In the genomic region with DNA sequence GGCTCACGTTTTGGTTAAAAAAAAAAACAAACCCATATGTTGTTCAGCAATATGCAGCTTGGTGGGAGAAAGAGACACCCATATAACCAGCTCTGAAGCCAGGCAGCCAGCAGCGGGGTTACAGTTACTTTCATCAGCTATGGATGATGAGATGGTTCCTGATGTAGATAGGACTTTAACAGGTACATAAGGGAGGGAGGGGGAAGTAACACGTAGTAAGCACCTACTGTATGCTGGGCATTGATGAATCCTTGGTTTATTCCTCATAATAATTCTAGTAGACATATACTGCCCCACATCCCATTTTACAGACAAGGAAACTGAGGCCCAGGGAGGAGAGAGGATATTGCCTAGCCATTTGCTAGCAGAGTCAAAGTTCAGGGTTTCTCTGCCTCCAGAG, we compare ENCODE assay signal across 23 cellular contexts. TPM values are rescaled to one million over a fixed set of nuclear protein-coding genes. Genes with fewer than 3 reads are reported as not detected.
DNase-seq lines count a peak whose midpoint lies in the region; ATAC-seq and TF ChIP-seq lines count a peak whose summit lies in the region.
"Had no signal": no experiment of that assay in that cellular context is flagged by ENCODE, and none has a peak within 500 bp of the region (broad histone marks: within the 10 kb centered on the region; RNA-seq: fewer than 3 reads in every experiment).

No MANE protein-coding gene starts in this region.

- DNase-seq in NCI-H82 (lab: John Stamatoyannopoulos, UW) (peak; percentile 60), NCI-H82 treated with DMSO at 0.1 percent for 48 hours (lab: John Stamatoyannopoulos, UW; ENCODE audit: unreplicated experiment) (no peak), chondrocyte (ENCODE audit: low spot score) (no peak), lower lobe of right lung (no peak), NCI-H524 treated with DMSO at 0.1 percent for 48 hours (lab: John Stamatoyannopoulos, UW) (no peak), DMS79 treated with DMSO at 0.1 percent for 48 hours (lab: John Stamatoyannopoulos, UW) (no peak)
- DNase-seq: 8988T; activated CD4-positive, CD25-positive, alpha-beta regulatory T cell; activated CD8-positive, alpha-beta T cell treated with anti-CD3 and anti-CD28 coated beads, Interleukin-2, amount 10 ng/mL, durations not matched to agents 7 days and 5 days; activated naive CD4-positive, alpha-beta T cell treated with anti-CD3 and anti-CD28 coated beads, Interleukin-2, amount 10 ng/mL, durations not matched to agents 7 days and 5 days; activated T-cell treated with anti-CD3 and anti-CD28 coated beads, Interleukin-2, amount 50 U/mL, for 4 hours; cortex of kidney; foreskin melanocyte; NCI-H1105 treated with DMSO at 0.1 percent for 48 hours; stimulated activated CD4-positive, alpha-beta T cell treated with anti-CD3 and anti-CD28 coated beads, Interleukin-2, amount 100 ng/mL, for 24 hours; stimulated activated naive CD4-positive, alpha-beta T cell treated with Interleukin-2 at 50 U/mL for 16 hours; upper lobe of left lung had no signal

- TF ChIP-seq CTCF in chondrocyte (IDR thresholded peaks at IDR 0.05) (no peak), lower lobe of right lung (IDR thresholded peaks at IDR 0.05) (no peak)

- H3K9me3 ChIP-seq in lower lobe of right lung, result peaks cover 10% of the 10 kb centered on the region
- H3K9me3 ChIP-seq: neutrophil had no signal

- H3K4me1 Mint-ChIP-seq in chondrocyte (ENCODE audit: low read depth), result peaks cover 25% of the 10 kb centered on the region
- H3K4me1 Mint-ChIP-seq: activated naive CD4-positive, alpha-beta T cell treated with anti-CD3 and anti-CD28 coated beads, Interleukin-2, amount 10 ng/mL, durations not matched to agents 7 days and 5 days had no signal

- H3K4me3 ChIP-seq in lower lobe of right lung, result no peak overlapping the region
- H3K4me3 ChIP-seq: upper lobe of left lung had no signal

- H3K9me3 Mint-ChIP-seq in chondrocyte (ENCODE audit: low read depth), result peaks cover 12% of the 10 kb centered on the region

- ATAC-seq in lower lobe of right lung, result no peak
- no peak for ATAC-seq in HG02870 (IDR thresholded peaks at IDR 0.05; ENCODE audit: unreplicated experiment)
- ATAC-seq: activated CD8-positive, alpha-beta T cell treated with anti-CD3 and anti-CD28 coated beads, Interleukin-2, amount 10 ng/mL, durations not matched to agents 7 days and 5 days; activated T-cell treated with anti-CD3 and anti-CD28 coated beads, Interleukin-2, amount 50 U/mL, for 4 hours; Panc1 had no signal

- H3K36me3 Mint-ChIP-seq in chondrocyte (ENCODE audit: low read depth), result peaks cover 4% of the 10 kb centered on the region
- H3K36me3 Mint-ChIP-seq: activated naive CD4-positive, alpha-beta T cell treated with anti-CD3 and anti-CD28 coated beads, Interleukin-2, amount 10 ng/mL, durations not matched to agents 7 days and 5 days had no signal

- peak overlapping the region; percentile 5 for H3K27ac ChIP-seq in lower lobe of right lung
- H3K27ac ChIP-seq in temporal lobe (ENCODE audit: low read depth, low read length), result peak overlapping the region; percentile 41
- H3K27ac ChIP-seq: neutrophil had no signal

- H3K36me3 ChIP-seq in lower lobe of right lung, result no peaks in the 10 kb centered on the region
- H3K36me3 ChIP-seq: neutrophil, upper lobe of left lung had no signal

- H3K4me1 ChIP-seq in lower lobe of right lung, result peaks cover 19% of the 10 kb centered on the region

- no peaks in the 10 kb centered on the region for H3K27me3 Mint-ChIP-seq in chondrocyte (ENCODE audit: low read depth)

- intact Hi-C loops in lower lobe of right lung (cut with DNase I), result no loop called here

- no peaks in the 10 kb centered on the region for H3K27me3 ChIP-seq in lower lobe of right lung (ENCODE audit: low read depth)
- H3K27me3 ChIP-seq: neutrophil, upper lobe of left lung had no signal

- H3K27ac Mint-ChIP-seq in chondrocyte (ENCODE audit: unreplicated experiment), result peak overlapping the region; percentile 79
- H3K27ac Mint-ChIP-seq: activated CD8-positive, alpha-beta T cell treated with anti-CD3 and anti-CD28 coated beads, Interleukin-2, amount 10 ng/mL, durations not matched to agents 7 days and 5 days; activated naive CD4-positive, alpha-beta T cell treated with anti-CD3 and anti-CD28 coated beads, Interleukin-2, amount 10 ng/mL, durations not matched to agents 7 days and 5 days had no signal

- H3K4me3 Mint-ChIP-seq in chondrocyte (ENCODE audit: unreplicated experiment), result no peak overlapping the region
- H3K4me3 Mint-ChIP-seq: activated CD8-positive, alpha-beta T cell treated with anti-CD3 and anti-CD28 coated beads, Interleukin-2, amount 10 ng/mL, durations not matched to agents 7 days and 5 days; activated naive CD4-positive, alpha-beta T cell treated with anti-CD3 and anti-CD28 coated beads, Interleukin-2, amount 10 ng/mL, durations not matched to agents 7 days and 5 days; activated T-cell treated with anti-CD3 and anti-CD28 coated beads, Interleukin-2, amount 50 U/mL, for 4 hours had no signal

RNA-seq across cellular contexts. Expression of gene SLC1A7, which starts 2.0 kb away (rescaled TPM):
- total RNA-seq in chondrocyte, result not detected in 3 replicates
- 0.68 TPM for total RNA-seq in lower lobe of right lung
- total RNA-seq in temporal lobe, result not detected
- total RNA-seq: activated CD8-positive, alpha-beta T cell treated with anti-CD3 and anti-CD28 coated beads, Interleukin-2, amount 10 ng/mL, durations not matched to agents 7 days and 5 days; activated T-cell treated with anti-CD3 and anti-CD28 coated beads, Interleukin-2, amount 50 U/mL, for 4 hours; HT1080; LHCN-M2 had no signal

RNA-seq across cellular contexts. Expression of gene CPT2, which starts 56.2 kb away (rescaled TPM):
- total RNA-seq in chondrocyte (11.0 to 12.6 TPM (median 12.3 TPM) in 3 replicates), lower lobe of right lung (26.3 TPM), temporal lobe (3.0 TPM)
